Comparison of ENCODE assay signal across 9 cellular contexts in the genomic region with DNA sequence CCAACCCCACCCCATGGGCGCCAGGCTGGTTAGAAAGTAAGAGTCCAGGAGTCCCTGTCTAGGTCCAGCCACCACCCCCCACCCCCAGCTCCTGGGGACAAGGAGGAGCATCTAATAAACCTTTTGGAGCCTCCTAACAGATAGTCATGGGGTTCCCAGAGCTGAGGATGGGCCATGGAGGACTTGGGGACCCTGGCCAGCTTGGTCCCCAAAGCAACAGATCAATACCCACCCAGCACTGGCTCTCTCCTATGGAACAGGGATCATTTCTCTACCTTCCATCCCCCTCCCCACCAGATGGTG. TPM values are rescaled to one million over a fixed set of nuclear protein-coding genes. Genes with fewer than 3 reads are reported as not detected.
DNase-seq lines count a peak whose midpoint lies in the region; ATAC-seq and TF ChIP-seq lines count a peak whose summit lies in the region.
"Had no signal": no experiment of that assay in that cellular context is flagged by ENCODE, and none has a peak within 500 bp of the region (broad histone marks: within the 10 kb centered on the region; RNA-seq: fewer than 3 reads in every experiment).

No MANE protein-coding gene starts in this region.

- CTCF ChIA-PET in HEK293 (lab: Yijun Ruan, JAX) = interaction anchor here (0.5 to 1.2 kb wide), 3 partner anchors 114 to 167 kb away, joined by 3 to 4 read pairs (median 3); no protein-coding TSS in a partner anchor

- no peaks in the 10 kb centered on the region for H3K9me3 Mint-ChIP-seq in natural killer cell

- H3K36me3 ChIP-seq in HEK293 (ENCODE audit: control insufficient read depth in 2 of 2, insufficient read depth in 1 of 2, low read length in 2 of 2) (peaks cover 14 to 57% of the 10 kb centered on the region in 2 experiments; a peak in 2 of 3 replicates), body of pancreas (replicated peaks in 1 of 2; ENCODE audit: insufficient read depth in 1 of 2, low read depth in 2 of 2) (peaks cover 3 to 5% of the 10 kb centered on the region in 2 donors)

- H3K4me3 Mint-ChIP-seq in natural killer cell = peak overlapping the region; percentile 35

- TF ChIP-seq CTCF in AG09309 (IDR thresholded peaks at IDR 0.05; ENCODE audit: control insufficient read depth, insufficient read depth, low read depth, low read length, missing control alignments) = no peak
- TF ChIP-seq CTCF in HEK293 (tag by site-specific recombination; IDR thresholded peaks at IDR 0.05) = no peak
- TF ChIP-seq CTCF in body of pancreas (IDR thresholded peaks at IDR 0.05) = no peak
- no peak for TF ChIP-seq CTCF in natural killer cell (IDR thresholded peaks at IDR 0.05)

- no peak for DNase-seq in AG09309 (ENCODE audit: low read depth)
- no peak for DNase-seq in body of pancreas
- no peak for DNase-seq in natural killer cell
- DNase-seq in GF-D8 (lab: John Stamatoyannopoulos, UW) = no peak
- no peak for DNase-seq in GDM1 (lab: John Stamatoyannopoulos, UW)
- no peak for DNase-seq in SW 1271 (lab: John Stamatoyannopoulos, UW)

- H3K4me3 ChIP-seq in AG09309 (ENCODE audit: control insufficient read depth, low read depth, low read length) = peak overlapping the region; percentile 19
- H3K4me3 ChIP-seq in HEK293 (ENCODE audit: low read depth, low read length) = peak overlapping the region; percentile 55; the same call in 1 of the 2 replicates
- H3K4me3 ChIP-seq in body of pancreas = no peak overlapping the region

- intact Hi-C loops in body of pancreas (cut with DNase I) (no loop called here), natural killer cell (cut with micrococcal nuclease) (no loop called here)

- no peak overlapping the region for H3K27ac Mint-ChIP-seq in natural killer cell

- H3K27me3 ChIP-seq in body of pancreas = no peaks in the 10 kb centered on the region

- POLR2A ChIA-PET in HEK293 (lab: Yijun Ruan, JAX) = interaction anchor here (1.3 to 3.5 kb wide), 3 partner anchors 10 to 30 kb away, joined by 3 to 25 read pairs (median 18); partner anchors contain the start of genes OCEL1 and USE1

- ATAC-seq in body of pancreas (no peak), natural killer cell (no peak), HG03521 (IDR thresholded peaks at IDR 0.05; ENCODE audit: unreplicated experiment) (no peak)

- TF ChIP-seq POLR2A in body of pancreas (IDR thresholded peaks at IDR 0.05) = no peak

- H3K9me3 ChIP-seq in HEK293 (ENCODE audit: control insufficient read depth, insufficient read depth, low read depth, low read length) (no peaks in the 10 kb centered on the region), body of pancreas (no peaks in the 10 kb centered on the region)

- H3K4me1 ChIP-seq in HEK293 (ENCODE audit: control insufficient read depth, insufficient read depth, low read length) (peaks cover 11% of the 10 kb centered on the region), body of pancreas (peaks cover 56% of the 10 kb centered on the region)

- no peaks in the 10 kb centered on the region for H3K36me3 Mint-ChIP-seq in natural killer cell

- 65 to 77% methylated on average over 1 of the region's 1 CpG for WGBS in body of pancreas, 2 donors

- H3K27ac ChIP-seq in HEK293 (ENCODE audit: extremely low read depth, low read depth, low read length) (0 out of 2 replicates have a peak overlapping the region, but pooled peaks have one; percentile 48), body of pancreas (peak overlapping the region; percentile 34 to 68 (median 54))

- H3K4me1 Mint-ChIP-seq in natural killer cell = peaks cover 0 to 23% of the 10 kb centered on the region in 2 donors

- H3K27me3 Mint-ChIP-seq in natural killer cell (ENCODE audit: low read depth in 2 of 2) = no peaks in the 10 kb centered on the region

TF ChIP-seq in HEK293, 187 proteins besides CTCF, POLR2A, EP300 and RAD21:
- TF ChIP-seq GLIS2 (tag by site-specific recombination; IDR thresholded peaks at IDR 0.05) (peak; percentile 24; the same call in 1 of the 2 replicates), ZNF280C (tag by site-specific recombination; IDR thresholded peaks at IDR 0.05) (no peak)

RNA-seq across cellular contexts. Expression of gene NR2F6, which starts 9.4 kb away (rescaled TPM):
- total RNA-seq in body of pancreas (10 to 100 TPM; 67.6 to 83.3 TPM), natural killer cell (1 to 10 TPM; 1.3 to 4.2 (median 1.8) TPM)

RNA-seq across cellular contexts. Expression of gene OCEL1, which starts 10.3 kb away (rescaled TPM):
- total RNA-seq in body of pancreas (10 to 100 TPM; 27.4 to 27.8 TPM), natural killer cell (10 to 100 TPM; 28.1 to 39.1 (median 37.0) TPM)

RNA-seq across cellular contexts. Expression of gene USE1, which starts 21.2 kb away (rescaled TPM):
- total RNA-seq in body of pancreas (10 to 100 TPM; 13.2 to 20.1 TPM), natural killer cell (10 to 100 TPM; 16.4 to 21.1 (median 20.9) TPM)

RNA-seq across cellular contexts. Expression of gene USHBP1, which starts 28.2 kb away (rescaled TPM):
- 10 to 100 TPM in 1 of 2 donors, 1 to 10 TPM in 1; 9.2 to 10.4 TPM for total RNA-seq in body of pancreas
- total RNA-seq in natural killer cell = not detected
- total RNA-seq: fibroblast of villous mesenchyme had no signal

RNA-seq across cellular contexts. Expression of gene BABAM1, which starts 30.9 kb away (rescaled TPM):
- total RNA-seq in body of pancreas = 10 to 100 TPM; 45.2 to 84.6 TPM
- 100 to 1,000 TPM; 106 to 127 (median 106) TPM for total RNA-seq in natural killer cell

Comparison
In these comparisons a context has a peak if more than half of its experiments do, and no peak if none do; other contexts are left out.
1. H3K4me3 ChIP-seq: peak in AG09309 (single experiment) and HEK293 (single experiment); none in body of pancreas (0 of 2).
2. RNA of gene NR2F6, which starts 9.4 kb away (total RNA-seq): 67.6 to 83.3 TPM in body of pancreas; 1.3 to 4.2 TPM in natural killer cell; every median in the first group is over 10 times any median in the second.